In genomic region chr4:147884536-147884935, GRCh38 we compare ENCODE assay signal across 27 cellular contexts.
"Had no signal": no experiment of that assay in that cellular context is flagged by ENCODE, and none has a peak within 500 bp of the region (broad histone marks: within the 10 kb centered on the region; RNA-seq: fewer than 3 reads in every experiment).

No MANE protein-coding gene starts in this region.

- H3K27ac ChIP-seq: colonic mucosa, epithelial cell of prostate, esophagus squamous epithelium, gastrocnemius medialis, hepatocyte, left lung, lower lobe of right lung had no signal

- DNase-seq: colonic mucosa; cortex of kidney; effector CD8-positive, alpha-beta T cell; effector memory CD8-positive, alpha-beta T cell; endodermal cell; erythroblast; esophagus squamous epithelium; foreskin fibroblast; foreskin melanocyte; gastrocnemius medialis; glutamatergic neuron; head of caudate nucleus; hypothalamus; immature natural killer cell; islet precursor cell; kidney; kidney glomerular epithelial cell; left lung; lower lobe of right lung; mesenchymal stem cell; mucosa of descending colon; naive B cell had no signal

- H3K9me3 ChIP-seq: colonic mucosa, esophagus squamous epithelium, gastrocnemius medialis, left lung, lower lobe of right lung, mucosa of descending colon had no signal

- H3K9me3 Mint-ChIP-seq: immature natural killer cell had no signal

- ATAC-seq: effector memory CD8-positive, alpha-beta T cell; esophagus mucosa; gastrocnemius medialis; left lung; lower lobe of right lung; mucosa of descending colon had no signal

- H3K4me1 Mint-ChIP-seq: endodermal cell, immature natural killer cell, mesothelial cell of epicardium, naive B cell had no signal

- H3K27me3 ChIP-seq: colonic mucosa, esophagus squamous epithelium, gastrocnemius medialis, hepatocyte, left lung had no signal

- H3K4me3 ChIP-seq: colonic mucosa, esophagus squamous epithelium, gastrocnemius medialis, hepatocyte, left lung, lower lobe of right lung, mucosa of descending colon had no signal

- H3K27me3 Mint-ChIP-seq: dendritic cell treated with granulocyte-macrophage colony-stimulating factor and Interleukin-4, amounts not matched to agents 40 ng/mL and 50 ng/mL, for 4 days; effector memory CD8-positive, alpha-beta T cell; naive B cell had no signal

- H3K36me3 ChIP-seq: colonic mucosa had no signal

- H3K27ac Mint-ChIP-seq: dendritic cell treated with granulocyte-macrophage colony-stimulating factor and Interleukin-4, amounts not matched to agents 40 ng/mL and 50 ng/mL, for 4 days; effector memory CD8-positive, alpha-beta T cell; endodermal cell; immature natural killer cell; mesothelial cell of epicardium; naive B cell had no signal

- H3K4me3 Mint-ChIP-seq: dendritic cell treated with granulocyte-macrophage colony-stimulating factor and Interleukin-4, amounts not matched to agents 40 ng/mL and 50 ng/mL, for 4 days; effector memory CD8-positive, alpha-beta T cell; endodermal cell; immature natural killer cell; mesothelial cell of epicardium had no signal

- H3K4me1 ChIP-seq: colonic mucosa, esophagus squamous epithelium, gastrocnemius medialis, left lung, lower lobe of right lung had no signal
